In the genomic region with DNA sequence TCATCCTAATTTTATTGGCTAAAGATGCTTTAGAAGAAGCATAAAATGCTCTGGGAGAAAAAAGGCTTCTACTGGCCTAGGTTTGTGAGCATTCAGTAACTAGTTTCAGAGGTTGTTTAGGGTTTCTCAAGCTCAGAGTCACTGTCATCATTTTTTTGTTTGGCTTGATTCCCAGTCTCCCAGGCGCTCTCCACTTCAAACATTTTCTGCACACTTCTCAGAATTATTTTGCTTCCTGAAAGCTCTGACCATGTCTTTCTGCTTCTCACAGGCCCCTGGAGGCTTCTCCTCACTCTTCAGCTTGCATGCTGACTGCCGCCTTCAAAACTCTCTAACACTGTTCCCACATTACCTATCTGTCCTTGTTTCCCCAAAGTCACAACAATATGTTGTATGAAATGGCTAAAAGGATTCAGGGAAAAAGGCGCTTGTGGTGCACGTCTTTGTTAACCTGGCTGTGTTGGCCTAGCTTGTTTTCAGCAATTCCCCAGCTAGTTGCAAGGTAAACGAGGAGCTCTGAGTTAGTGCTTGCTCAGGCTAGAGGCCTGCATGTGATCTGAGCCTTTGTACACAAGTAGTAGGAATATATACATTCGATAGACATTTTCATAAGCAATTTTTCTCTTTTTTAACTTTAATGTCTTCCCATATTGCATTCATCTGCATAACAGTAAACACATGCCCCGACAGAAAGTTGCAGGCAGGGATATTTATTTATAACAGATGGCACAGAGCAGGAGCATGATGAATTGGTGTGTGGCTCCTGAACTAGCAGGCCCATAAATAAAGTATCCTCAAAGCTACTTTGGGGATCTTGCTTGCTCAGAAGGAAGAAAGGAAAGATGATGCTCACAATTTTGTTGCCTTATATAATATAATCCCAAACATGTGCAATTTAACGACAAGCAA, we compare ENCODE assay signal across 14 cellular contexts.
DNase-seq lines count a peak whose midpoint lies in the region; ATAC-seq and TF ChIP-seq lines count a peak whose summit lies in the region.
"Had no signal": no experiment of that assay in that cellular context is flagged by ENCODE, and none has a peak within 500 bp of the region (broad histone marks: within the 10 kb centered on the region; RNA-seq: fewer than 3 reads in every experiment).

No MANE protein-coding gene starts in this region.

- H3K4me3 ChIP-seq in fibroblast of pulmonary artery (replicated peaks; ENCODE audit: low read depth, low read length): no peak overlapping the region

- ATAC-seq in sciatic nerve: peak; percentile 68
- no peak for ATAC-seq in HG03280 (IDR thresholded peaks at IDR 0.05; ENCODE audit: unreplicated experiment)
- ATAC-seq: activated T-cell treated with anti-CD3 and anti-CD28 coated beads, Interleukin-2, amount 50 U/mL, for 72 hours; HCT116 had no signal

- intact Hi-C loops in sciatic nerve (cut with DNase I): no loop called here

- TF ChIP-seq CTCF in fibroblast of pulmonary artery (IDR thresholded peaks at IDR 0.05; ENCODE audit: low read length, missing control alignments): no peak

- peak; percentile 21 for DNase-seq in DMS79 treated with DMSO at 0.1 percent for 48 hours (lab: John Stamatoyannopoulos, UW)
- no peak for DNase-seq in DMS79 (lab: John Stamatoyannopoulos, UW)
- peak; percentile 32 for DNase-seq in RPMI7951 (ENCODE audit: low read depth)
- DNase-seq in fibroblast of pulmonary artery (ENCODE audit: low read depth): peak; percentile 80
- no peak for DNase-seq in sciatic nerve (ENCODE audit: low spot score)
- DNase-seq in hepatic stellate cell (ENCODE audit: low spot score): no peak
- no peak for DNase-seq in OCI-M2 (lab: John Stamatoyannopoulos, UW; ENCODE audit: unreplicated experiment)
- DNase-seq: 8988T; activated T-cell treated with anti-CD3 and anti-CD28 coated beads, Interleukin-2, amount 50 U/mL, for 72 hours; effector memory CD4-positive, alpha-beta T cell; midbrain; SIG-M5 had no signal

Comparison
In these comparisons a context has a peak if more than half of its experiments do, and no peak if none do; other contexts are left out.
1. DNase-seq: peak in DMS79 treated with DMSO at 0.1 percent for 48 hours (single experiment), RPMI7951 (single experiment) and fibroblast of pulmonary artery (single experiment); none in DMS79 (single experiment), sciatic nerve (single experiment), hepatic stellate cell (single experiment) and OCI-M2 (single experiment).